1 cellular context compared by ENCODE assay signal in genomic region chr14:51310453-51311074, GRCh38.
TF ChIP-seq lines count a peak whose summit lies in the region.

No MANE protein-coding gene starts in this region.

TF ChIP-seq in SK-N-SH, 30 proteins besides CTCF, POLR2A, EP300 and RAD21 (continued from another document):
- no peak for TF ChIP-seq YY1 (IDR thresholded peaks at IDR 0.05; ENCODE audit: low read depth)
- no peak for TF ChIP-seq EZH2phosphoT487 (IDR thresholded peaks at IDR 0.05; ENCODE audit: borderline replicate concordance, low read depth)
- no peak; the same call in 1 of the 2 replicates for TF ChIP-seq PBX3 (IDR thresholded peaks at IDR 0.05)
- no peak for TF ChIP-seq USF1 (IDR thresholded peaks at IDR 0.05; ENCODE audit: borderline replicate concordance, low read depth)
- TF ChIP-seq JUND (IDR thresholded peaks at IDR 0.05) = peak; percentile 41; the same call in 1 of the 2 replicates
- no peak for TF ChIP-seq NRF1 (IDR thresholded peaks at IDR 0.05; ENCODE audit: low read depth, low read length)
- TF ChIP-seq SMC3 (IDR thresholded peaks at IDR 0.05; ENCODE audit: low read depth, low read length) = no peak
- TF ChIP-seq FOSL2 (IDR thresholded peaks at IDR 0.05; ENCODE audit: borderline replicate concordance, low read depth) = no peak
- no peak for TF ChIP-seq SIN3A (IDR thresholded peaks at IDR 0.05; ENCODE audit: borderline replicate concordance, low read depth, low read length)
- TF ChIP-seq RCOR1 (IDR thresholded peaks at IDR 0.05; ENCODE audit: low read length) = no peak
- peak; percentile 74; the same call in 1 of the 2 replicates for TF ChIP-seq MAX (IDR thresholded peaks at IDR 0.05; ENCODE audit: low read depth)
- no peak for TF ChIP-seq CHD2 (IDR thresholded peaks at IDR 0.05; ENCODE audit: low read length, partially characterized antibody)
